In the genomic region with DNA sequence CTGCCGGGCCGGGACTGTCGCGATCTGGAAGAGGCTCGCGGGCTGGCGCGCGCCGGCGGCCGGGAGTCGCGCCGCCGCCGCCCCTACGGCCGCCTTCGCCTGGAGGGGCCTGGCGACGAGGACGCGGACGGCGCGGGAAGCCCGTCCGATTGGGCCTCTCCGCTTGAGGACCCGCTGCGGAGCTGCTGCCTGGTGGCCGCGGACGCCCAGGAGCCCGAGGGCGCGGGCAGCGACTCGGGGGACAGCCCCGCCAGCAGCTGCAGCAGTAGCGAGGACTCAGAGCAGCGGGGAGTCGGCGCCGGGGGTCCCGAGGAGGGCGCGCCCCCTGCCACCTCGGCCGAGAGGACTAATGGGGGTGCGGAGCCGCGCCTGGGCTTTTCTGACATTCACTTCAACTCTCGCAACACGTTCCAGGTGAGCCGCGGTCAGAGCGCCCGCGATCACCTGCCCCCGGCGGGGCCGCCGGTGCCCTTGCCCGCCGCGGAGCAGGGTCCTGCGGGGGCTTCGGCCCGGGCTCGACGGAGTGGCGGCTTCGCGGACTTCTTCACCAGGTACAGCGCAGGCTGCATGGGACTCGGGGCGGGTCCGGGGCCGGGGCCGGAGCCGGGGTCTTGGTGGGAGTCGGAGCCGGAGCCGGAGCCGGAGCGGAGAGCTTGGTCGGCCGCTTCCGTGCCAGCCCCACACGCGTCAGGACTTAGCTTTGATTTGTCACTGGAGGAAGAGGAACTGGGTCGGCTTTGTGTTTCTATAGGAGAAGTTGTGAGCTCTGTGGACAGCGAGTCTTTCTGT, we compare ENCODE assay signal across 1 cellular context.
TF ChIP-seq lines count a peak whose summit lies in the region.

No MANE protein-coding gene starts in this region.

TF ChIP-seq in HEK293, 187 proteins besides CTCF, POLR2A, EP300 and RAD21 (continued from another document):
- TF ChIP-seq, protein P1, sequence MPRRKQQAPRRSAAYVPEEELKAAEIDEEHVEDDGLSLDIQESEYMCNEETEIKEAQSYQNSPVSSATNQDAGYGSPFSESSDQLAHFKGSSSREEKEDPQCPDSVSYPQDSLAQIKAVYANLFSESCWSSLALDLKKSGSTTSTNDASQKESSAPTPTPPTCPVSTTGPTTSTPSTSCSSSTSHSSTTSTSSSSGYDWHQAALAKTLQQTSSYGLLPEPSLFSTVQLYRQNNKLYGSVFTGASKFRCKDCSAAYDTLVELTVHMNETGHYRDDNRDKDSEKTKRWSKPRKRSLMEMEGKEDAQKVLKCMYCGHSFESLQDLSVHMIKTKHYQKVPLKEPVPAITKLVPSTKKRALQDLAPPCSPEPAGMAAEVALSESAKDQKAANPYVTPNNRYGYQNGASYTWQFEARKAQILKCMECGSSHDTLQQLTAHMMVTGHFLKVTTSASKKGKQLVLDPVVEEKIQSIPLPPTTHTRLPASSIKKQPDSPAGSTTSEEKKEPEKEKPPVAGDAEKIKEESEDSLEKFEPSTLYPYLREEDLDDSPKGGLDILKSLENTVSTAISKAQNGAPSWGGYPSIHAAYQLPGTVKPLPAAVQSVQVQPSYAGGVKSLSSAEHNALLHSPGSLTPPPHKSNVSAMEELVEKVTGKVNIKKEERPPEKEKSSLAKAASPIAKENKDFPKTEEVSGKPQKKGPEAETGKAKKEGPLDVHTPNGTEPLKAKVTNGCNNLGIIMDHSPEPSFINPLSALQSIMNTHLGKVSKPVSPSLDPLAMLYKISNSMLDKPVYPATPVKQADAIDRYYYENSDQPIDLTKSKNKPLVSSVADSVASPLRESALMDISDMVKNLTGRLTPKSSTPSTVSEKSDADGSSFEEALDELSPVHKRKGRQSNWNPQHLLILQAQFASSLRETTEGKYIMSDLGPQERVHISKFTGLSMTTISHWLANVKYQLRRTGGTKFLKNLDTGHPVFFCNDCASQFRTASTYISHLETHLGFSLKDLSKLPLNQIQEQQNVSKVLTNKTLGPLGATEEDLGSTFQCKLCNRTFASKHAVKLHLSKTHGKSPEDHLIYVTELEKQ (tag by site-specific recombination; IDR thresholded peaks at IDR 0.05; ENCODE audit: borderline replicate concordance), result no peak
- TF ChIP-seq ZBTB20 (tag by site-specific recombination; IDR thresholded peaks at IDR 0.05) (peak; percentile 77), ZNF221 (tag by site-specific recombination; IDR thresholded peaks at IDR 0.05; ENCODE audit: borderline replicate concordance) (no peak), ZBTB7A (tag by site-specific recombination; IDR thresholded peaks at IDR 0.05; ENCODE audit: low read depth) (no peak), TRIM28 (IDR thresholded peaks at IDR 0.05; ENCODE audit: borderline replicate concordance, low read length) (no peak), ZNF416 (tag by site-specific recombination; IDR thresholded peaks at IDR 0.05) (no peak), KLF16 (tag by site-specific recombination; IDR thresholded peaks at IDR 0.05) (no peak), ZNF548 (tag by site-specific recombination; IDR thresholded peaks at IDR 0.05) (no peak), ZNF701 (tag by site-specific recombination; IDR thresholded peaks at IDR 0.05) (no peak), ZNF560 (tag by site-specific recombination; IDR thresholded peaks at IDR 0.05; ENCODE audit: borderline replicate concordance) (no peak), SP3 (tag by site-specific recombination; IDR thresholded peaks at IDR 0.05) (no peak), ZBTB48 (tag by site-specific recombination; IDR thresholded peaks at IDR 0.05) (no peak), HOXC10 (CRISPR knock-in tag; IDR thresholded peaks at IDR 0.05) (no peak), ZNF791 (tag by site-specific recombination; IDR thresholded peaks at IDR 0.05) (no peak), ZNF530 (tag by site-specific recombination; IDR thresholded peaks at IDR 0.05; ENCODE audit: low read depth) (no peak), ZNF549 (tag by site-specific recombination; IDR thresholded peaks at IDR 0.05) (no peak), ZNF76 (tag by site-specific recombination; IDR thresholded peaks at IDR 0.05; ENCODE audit: borderline replicate concordance, low read depth) (no peak), ZNF404 (tag by site-specific recombination; IDR thresholded peaks at IDR 0.05) (no peak), ZNF521 (tag by site-specific recombination; IDR thresholded peaks at IDR 0.05) (no peak), ZNF174 (tag by site-specific recombination; IDR thresholded peaks at IDR 0.05) (no peak), ZNF155 (tag by site-specific recombination; IDR thresholded peaks at IDR 0.05) (no peak), TCF7L2 (IDR thresholded peaks at IDR 0.05; ENCODE audit: borderline replicate concordance, low read depth, low read length) (no peak), ZNF544 (tag by site-specific recombination; IDR thresholded peaks at IDR 0.05) (no peak), ZNF202 (tag by site-specific recombination; IDR thresholded peaks at IDR 0.05; ENCODE audit: borderline replicate concordance) (no peak), ZNF239 (tag by site-specific recombination; IDR thresholded peaks at IDR 0.05) (no peak), YY2 (tag by site-specific recombination; IDR thresholded peaks at IDR 0.05) (no peak), ZNF561 (tag by site-specific recombination; IDR thresholded peaks at IDR 0.05; ENCODE audit: borderline replicate concordance) (peak; percentile 11; the same call in 1 of the 2 replicates), ZNF335 (tag by site-specific recombination; conservative IDR thresholded peaks at IDR 0.05) (peak; percentile 90), MZF1 (tag by site-specific recombination; IDR thresholded peaks at IDR 0.05; ENCODE audit: borderline replicate concordance) (no peak), ZNF157 (tag by site-specific recombination; IDR thresholded peaks at IDR 0.05) (no peak), KLF10 (tag by site-specific recombination; IDR thresholded peaks at IDR 0.05) (no peak), ZNF138 (tag by site-specific recombination; IDR thresholded peaks at IDR 0.05; ENCODE audit: borderline replicate concordance) (no peak), ZNF366 (tag by site-specific recombination; conservative IDR thresholded peaks at IDR 0.05) (no peak), OSR2 (tag by site-specific recombination; IDR thresholded peaks at IDR 0.05) (no peak)
- TF ChIP-seq, protein P2, sequence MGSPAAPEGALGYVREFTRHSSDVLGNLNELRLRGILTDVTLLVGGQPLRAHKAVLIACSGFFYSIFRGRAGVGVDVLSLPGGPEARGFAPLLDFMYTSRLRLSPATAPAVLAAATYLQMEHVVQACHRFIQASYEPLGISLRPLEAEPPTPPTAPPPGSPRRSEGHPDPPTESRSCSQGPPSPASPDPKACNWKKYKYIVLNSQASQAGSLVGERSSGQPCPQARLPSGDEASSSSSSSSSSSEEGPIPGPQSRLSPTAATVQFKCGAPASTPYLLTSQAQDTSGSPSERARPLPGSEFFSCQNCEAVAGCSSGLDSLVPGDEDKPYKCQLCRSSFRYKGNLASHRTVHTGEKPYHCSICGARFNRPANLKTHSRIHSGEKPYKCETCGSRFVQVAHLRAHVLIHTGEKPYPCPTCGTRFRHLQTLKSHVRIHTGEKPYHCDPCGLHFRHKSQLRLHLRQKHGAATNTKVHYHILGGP (tag by site-specific recombination; IDR thresholded peaks at IDR 0.05), result no peak
- TF ChIP-seq, protein P3, sequence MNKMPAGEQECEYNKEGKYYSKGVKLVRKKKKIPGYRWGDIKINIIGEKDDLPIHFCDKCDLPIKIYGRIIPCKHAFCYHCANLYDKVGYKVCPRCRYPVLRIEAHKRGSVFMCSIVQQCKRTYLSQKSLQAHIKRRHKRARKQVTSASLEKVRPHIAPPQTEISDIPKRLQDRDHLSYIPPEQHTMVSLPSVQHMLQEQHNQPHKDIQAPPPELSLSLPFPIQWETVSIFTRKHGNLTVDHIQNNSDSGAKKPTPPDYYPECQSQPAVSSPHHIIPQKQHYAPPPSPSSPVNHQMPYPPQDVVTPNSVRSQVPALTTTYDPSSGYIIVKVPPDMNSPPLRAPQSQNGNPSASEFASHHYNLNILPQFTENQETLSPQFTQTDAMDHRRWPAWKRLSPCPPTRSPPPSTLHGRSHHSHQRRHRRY (tag by site-specific recombination; IDR thresholded peaks at IDR 0.05), result no peak
- TF ChIP-seq, protein P4, sequence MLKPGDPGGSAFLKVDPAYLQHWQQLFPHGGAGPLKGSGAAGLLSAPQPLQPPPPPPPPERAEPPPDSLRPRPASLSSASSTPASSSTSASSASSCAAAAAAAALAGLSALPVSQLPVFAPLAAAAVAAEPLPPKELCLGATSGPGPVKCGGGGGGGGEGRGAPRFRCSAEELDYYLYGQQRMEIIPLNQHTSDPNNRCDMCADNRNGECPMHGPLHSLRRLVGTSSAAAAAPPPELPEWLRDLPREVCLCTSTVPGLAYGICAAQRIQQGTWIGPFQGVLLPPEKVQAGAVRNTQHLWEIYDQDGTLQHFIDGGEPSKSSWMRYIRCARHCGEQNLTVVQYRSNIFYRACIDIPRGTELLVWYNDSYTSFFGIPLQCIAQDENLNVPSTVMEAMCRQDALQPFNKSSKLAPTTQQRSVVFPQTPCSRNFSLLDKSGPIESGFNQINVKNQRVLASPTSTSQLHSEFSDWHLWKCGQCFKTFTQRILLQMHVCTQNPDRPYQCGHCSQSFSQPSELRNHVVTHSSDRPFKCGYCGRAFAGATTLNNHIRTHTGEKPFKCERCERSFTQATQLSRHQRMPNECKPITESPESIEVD (tag by site-specific recombination; IDR thresholded peaks at IDR 0.05), result no peak
- TF ChIP-seq, protein P5, sequence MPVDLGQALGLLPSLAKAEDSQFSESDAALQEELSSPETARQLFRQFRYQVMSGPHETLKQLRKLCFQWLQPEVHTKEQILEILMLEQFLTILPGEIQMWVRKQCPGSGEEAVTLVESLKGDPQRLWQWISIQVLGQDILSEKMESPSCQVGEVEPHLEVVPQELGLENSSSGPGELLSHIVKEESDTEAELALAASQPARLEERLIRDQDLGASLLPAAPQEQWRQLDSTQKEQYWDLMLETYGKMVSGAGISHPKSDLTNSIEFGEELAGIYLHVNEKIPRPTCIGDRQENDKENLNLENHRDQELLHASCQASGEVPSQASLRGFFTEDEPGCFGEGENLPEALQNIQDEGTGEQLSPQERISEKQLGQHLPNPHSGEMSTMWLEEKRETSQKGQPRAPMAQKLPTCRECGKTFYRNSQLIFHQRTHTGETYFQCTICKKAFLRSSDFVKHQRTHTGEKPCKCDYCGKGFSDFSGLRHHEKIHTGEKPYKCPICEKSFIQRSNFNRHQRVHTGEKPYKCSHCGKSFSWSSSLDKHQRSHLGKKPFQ (tag by site-specific recombination; IDR thresholded peaks at IDR 0.05), result no peak
- TF ChIP-seq, protein P6, sequence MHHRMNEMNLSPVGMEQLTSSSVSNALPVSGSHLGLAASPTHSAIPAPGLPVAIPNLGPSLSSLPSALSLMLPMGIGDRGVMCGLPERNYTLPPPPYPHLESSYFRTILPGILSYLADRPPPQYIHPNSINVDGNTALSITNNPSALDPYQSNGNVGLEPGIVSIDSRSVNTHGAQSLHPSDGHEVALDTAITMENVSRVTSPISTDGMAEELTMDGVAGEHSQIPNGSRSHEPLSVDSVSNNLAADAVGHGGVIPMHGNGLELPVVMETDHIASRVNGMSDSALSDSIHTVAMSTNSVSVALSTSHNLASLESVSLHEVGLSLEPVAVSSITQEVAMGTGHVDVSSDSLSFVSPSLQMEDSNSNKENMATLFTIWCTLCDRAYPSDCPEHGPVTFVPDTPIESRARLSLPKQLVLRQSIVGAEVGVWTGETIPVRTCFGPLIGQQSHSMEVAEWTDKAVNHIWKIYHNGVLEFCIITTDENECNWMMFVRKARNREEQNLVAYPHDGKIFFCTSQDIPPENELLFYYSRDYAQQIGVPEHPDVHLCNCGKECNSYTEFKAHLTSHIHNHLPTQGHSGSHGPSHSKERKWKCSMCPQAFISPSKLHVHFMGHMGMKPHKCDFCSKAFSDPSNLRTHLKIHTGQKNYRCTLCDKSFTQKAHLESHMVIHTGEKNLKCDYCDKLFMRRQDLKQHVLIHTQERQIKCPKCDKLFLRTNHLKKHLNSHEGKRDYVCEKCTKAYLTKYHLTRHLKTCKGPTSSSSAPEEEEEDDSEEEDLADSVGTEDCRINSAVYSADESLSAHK (tag by site-specific recombination; IDR thresholded peaks at IDR 0.05), result no peak
- TF ChIP-seq, protein P7, sequence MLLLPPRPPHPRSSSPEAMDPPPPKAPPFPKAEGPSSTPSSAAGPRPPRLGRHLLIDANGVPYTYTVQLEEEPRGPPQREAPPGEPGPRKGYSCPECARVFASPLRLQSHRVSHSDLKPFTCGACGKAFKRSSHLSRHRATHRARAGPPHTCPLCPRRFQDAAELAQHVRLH (tag by site-specific recombination; IDR thresholded peaks at IDR 0.05), result no peak
- TF ChIP-seq, protein P8, sequence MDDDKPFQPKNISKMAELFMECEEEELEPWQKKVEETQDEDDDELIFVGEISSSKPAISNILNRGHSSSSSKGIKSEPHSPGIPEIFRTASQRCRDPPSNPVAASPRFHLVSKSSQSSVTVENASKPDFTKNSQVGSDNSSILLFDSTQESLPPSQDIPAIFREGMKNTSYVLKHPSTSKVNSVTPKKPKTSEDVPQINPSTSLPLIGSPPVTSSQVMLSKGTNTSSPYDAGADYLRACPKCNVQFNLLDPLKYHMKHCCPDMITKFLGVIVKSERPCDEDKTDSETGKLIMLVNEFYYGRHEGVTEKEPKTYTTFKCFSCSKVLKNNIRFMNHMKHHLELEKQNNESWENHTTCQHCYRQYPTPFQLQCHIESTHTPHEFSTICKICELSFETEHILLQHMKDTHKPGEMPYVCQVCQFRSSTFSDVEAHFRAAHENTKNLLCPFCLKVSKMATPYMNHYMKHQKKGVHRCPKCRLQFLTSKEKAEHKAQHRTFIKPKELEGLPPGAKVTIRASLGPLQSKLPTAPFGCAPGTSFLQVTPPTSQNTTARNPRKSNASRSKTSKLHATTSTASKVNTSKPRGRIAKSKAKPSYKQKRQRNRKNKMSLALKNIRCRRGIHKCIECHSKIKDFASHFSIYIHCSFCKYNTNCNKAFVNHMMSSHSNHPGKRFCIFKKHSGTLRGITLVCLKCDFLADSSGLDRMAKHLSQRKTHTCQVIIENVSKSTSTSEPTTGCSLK (tag by site-specific recombination; IDR thresholded peaks at IDR 0.05), result no peak
- TF ChIP-seq, protein P9, sequence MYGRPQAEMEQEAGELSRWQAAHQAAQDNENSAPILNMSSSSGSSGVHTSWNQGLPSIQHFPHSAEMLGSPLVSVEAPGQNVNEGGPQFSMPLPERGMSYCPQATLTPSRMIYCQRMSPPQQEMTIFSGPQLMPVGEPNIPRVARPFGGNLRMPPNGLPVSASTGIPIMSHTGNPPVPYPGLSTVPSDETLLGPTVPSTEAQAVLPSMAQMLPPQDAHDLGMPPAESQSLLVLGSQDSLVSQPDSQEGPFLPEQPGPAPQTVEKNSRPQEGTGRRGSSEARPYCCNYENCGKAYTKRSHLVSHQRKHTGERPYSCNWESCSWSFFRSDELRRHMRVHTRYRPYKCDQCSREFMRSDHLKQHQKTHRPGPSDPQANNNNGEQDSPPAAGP (tag by site-specific recombination; IDR thresholded peaks at IDR 0.05), result no peak
- TF ChIP-seq, protein P10, sequence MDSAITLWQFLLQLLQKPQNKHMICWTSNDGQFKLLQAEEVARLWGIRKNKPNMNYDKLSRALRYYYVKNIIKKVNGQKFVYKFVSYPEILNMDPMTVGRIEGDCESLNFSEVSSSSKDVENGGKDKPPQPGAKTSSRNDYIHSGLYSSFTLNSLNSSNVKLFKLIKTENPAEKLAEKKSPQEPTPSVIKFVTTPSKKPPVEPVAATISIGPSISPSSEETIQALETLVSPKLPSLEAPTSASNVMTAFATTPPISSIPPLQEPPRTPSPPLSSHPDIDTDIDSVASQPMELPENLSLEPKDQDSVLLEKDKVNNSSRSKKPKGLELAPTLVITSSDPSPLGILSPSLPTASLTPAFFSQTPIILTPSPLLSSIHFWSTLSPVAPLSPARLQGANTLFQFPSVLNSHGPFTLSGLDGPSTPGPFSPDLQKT (IDR thresholded peaks at IDR 0.05; ENCODE audit: borderline replicate concordance, low read depth, low read length), result no peak
TF ChIP-seq in HEK293: peak in this region for 21.
